ENCODE assay signal across 9 cellular contexts in genomic region chr19:48991823-48992570, GRCh38. TPM values are rescaled to one million over a fixed set of nuclear protein-coding genes. Genes with fewer than 3 reads are reported as not detected.
DNase-seq lines count a peak whose midpoint lies in the region; ATAC-seq and TF ChIP-seq lines count a peak whose summit lies in the region.
"Had no signal": no experiment of that assay in that cellular context is flagged by ENCODE, and none has a peak within 500 bp of the region (broad histone marks: within the 10 kb centered on the region; RNA-seq: fewer than 3 reads in every experiment).

No MANE protein-coding gene starts in this region.

- POLR2A ChIA-PET in activated B cell treated with CpG ODN at 0.5 μM for 24 hours (lab: Charles Lee), result interaction anchor here (0.5 to 3.6 kb wide), 7 partner anchors 9 to 453 kb away, joined by 3 to 51 read pairs (median 10); partner anchors contain the start of genes FTL and PPP1R15A

- peak overlapping the region; percentile 88 to 98 (median 92) for H3K9ac ChIP-seq in BLaER1 treated with 17β-estradiol and CSF1 and Interleukin-3, amounts not matched to agents 10 nM and 100 nM

- H3K27me3 Mint-ChIP-seq in activated B cell treated with CpG ODN at 0.5 μM for 24 hours, result no peaks in the 10 kb centered on the region
- H3K27me3 Mint-ChIP-seq in neural crest cell (ENCODE audit: low read depth), result no peaks in the 10 kb centered on the region

- H3K9me3 ChIP-seq in BLaER1 treated with 17β-estradiol and CSF1 and Interleukin-3, amounts not matched to agents 10 nM and 100 nM (replicated peaks in 1 of 11), result no peaks in the 10 kb centered on the region

- H3K9me3 Mint-ChIP-seq in activated B cell treated with CpG ODN at 0.5 μM for 24 hours, result no peaks in the 10 kb centered on the region
- no peaks in the 10 kb centered on the region for H3K9me3 Mint-ChIP-seq in neural crest cell

- TF ChIP-seq CTCF in activated B cell treated with CpG ODN at 0.5 μM for 24 hours (IDR thresholded peaks at IDR 0.05) (no peak), neural crest cell (conservative IDR thresholded peaks at IDR 0.05) (no peak)

- CTCF ChIA-PET in activated B cell treated with CpG ODN at 0.5 μM for 24 hours (lab: Charles Lee), result interaction anchor here (1.0 to 2.6 kb wide), 4 partner anchors 12 to 204 kb away, joined by 3 to 18 read pairs (median 6); no protein-coding TSS in a partner anchor

- H3K4me1 Mint-ChIP-seq in activated B cell treated with CpG ODN at 0.5 μM for 24 hours (peaks cover 37% of the 10 kb centered on the region), neural crest cell (peaks cover 40% of the 10 kb centered on the region)

- no peaks in the 10 kb centered on the region for H3K27me3 ChIP-seq in BLaER1 treated with 17β-estradiol and CSF1 and Interleukin-3, amounts not matched to agents 10 nM and 100 nM

- H3K4me2 ChIP-seq in BLaER1 treated with 17β-estradiol and CSF1 and Interleukin-3, amounts not matched to agents 10 nM and 100 nM, result peak overlapping the region; percentile 95 to 100 (median 99)

- H3K4me3 ChIP-seq in BLaER1 treated with 17β-estradiol and CSF1 and Interleukin-3, amounts not matched to agents 10 nM and 100 nM, result peak overlapping the region; percentile 81 to 100 (median 90)

- intact Hi-C loops in activated B cell treated with CpG ODN at 0.5 μM for 24 hours (cut with micrococcal nuclease), result loop anchor here (2.0 to 10.0 kb wide), 7 partner anchors 21 to 883 kb away; partner anchors contain the start of genes AKT1S1, BAX, C19orf73 and CA11

- peaks cover 21 to 81% (median 61%) of the 10 kb centered on the region in 11 experiments; a peak in 20 of 22 replicates for H4K20me1 ChIP-seq in BLaER1 treated with 17β-estradiol and CSF1 and Interleukin-3, amounts not matched to agents 10 nM and 100 nM

- DNase-seq in HPDE6-E6E7 (ENCODE audit: extremely low spot score) (peak; percentile 85), activated B cell treated with CpG ODN at 0.5 μM for 24 hours (no peak), fibroblast of the conjunctiva (ENCODE audit: low read depth) (peak; percentile 75), neural crest cell (ENCODE audit: low read depth, low spot score) (no peak), NCI-H1105 treated with DMSO at 0.1 percent for 48 hours (lab: John Stamatoyannopoulos, UW) (no peak)

- H3K27ac Mint-ChIP-seq in activated B cell treated with CpG ODN at 0.5 μM for 24 hours (peak overlapping the region; percentile 97), neural crest cell (ENCODE audit: unreplicated experiment) (peak overlapping the region; percentile 98)

- peak overlapping the region; percentile 97 for H3K4me3 Mint-ChIP-seq in activated B cell treated with CpG ODN at 0.5 μM for 24 hours
- peak overlapping the region; percentile 99 for H3K4me3 Mint-ChIP-seq in neural crest cell

- peaks cover 26% of the 10 kb centered on the region for H3K36me3 Mint-ChIP-seq in activated B cell treated with CpG ODN at 0.5 μM for 24 hours (ENCODE audit: low read depth)
- H3K36me3 Mint-ChIP-seq in neural crest cell (ENCODE audit: low read depth), result peaks cover 4% of the 10 kb centered on the region

- ATAC-seq in activated B cell treated with CpG ODN at 0.5 μM for 24 hours (ENCODE audit: low read depth) (no peak), HG02973 (IDR thresholded peaks at IDR 0.05; ENCODE audit: unreplicated experiment) (no peak), HG03039 (IDR thresholded peaks at IDR 0.05; ENCODE audit: unreplicated experiment) (no peak)

- peak overlapping the region; percentile 68 to 97 (median 91) for H3K27ac ChIP-seq in BLaER1 treated with 17β-estradiol and CSF1 and Interleukin-3, amounts not matched to agents 10 nM and 100 nM

- H3K4me1 ChIP-seq in BLaER1 treated with 17β-estradiol and CSF1 and Interleukin-3, amounts not matched to agents 10 nM and 100 nM, result peaks cover 53 to 67% (median 61%) of the 10 kb centered on the region in 10 experiments

- H3K36me3 ChIP-seq in BLaER1 treated with 17β-estradiol and CSF1 and Interleukin-3, amounts not matched to agents 10 nM and 100 nM, result peaks cover 17 to 47% (median 34%) of the 10 kb centered on the region in 11 experiments

RNA-seq across cellular contexts. Expression of gene GYS1, which starts 1.1 kb away (rescaled TPM):
- total RNA-seq in activated B cell treated with CpG ODN at 0.5 μM for 24 hours (50.7 and 52.7 TPM in 2 replicates), neural crest cell (53.2 and 56.2 TPM in 2 replicates)

RNA-seq across cellular contexts. Expression of gene RUVBL2, which starts 1.7 kb away (rescaled TPM):
- total RNA-seq in activated B cell treated with CpG ODN at 0.5 μM for 24 hours (75.6 and 79.4 TPM in 2 replicates), neural crest cell (118 and 125 TPM in 2 replicates)

RNA-seq across cellular contexts. Expression of gene LHB, which starts 24.9 kb away (rescaled TPM):
- total RNA-seq in activated B cell treated with CpG ODN at 0.5 μM for 24 hours, result not detected in 2 replicates
- not detected in 2 replicates for total RNA-seq in neural crest cell
- total RNA-seq: subcutaneous adipose tissue had no signal

RNA-seq across cellular contexts. Expression of gene FTL, which starts 26.9 kb away (rescaled TPM):
- 888 and 935 TPM in 2 replicates for total RNA-seq in activated B cell treated with CpG ODN at 0.5 μM for 24 hours
- 908 and 1,003 TPM in 2 replicates for total RNA-seq in neural crest cell

RNA-seq across cellular contexts. Expression of gene CGB3, which starts 32.1 kb away (rescaled TPM):
- total RNA-seq in activated B cell treated with CpG ODN at 0.5 μM for 24 hours, result not detected in 2 replicates
- not detected in 2 replicates for total RNA-seq in neural crest cell
- total RNA-seq: subcutaneous adipose tissue had no signal

Comparison
In these comparisons a context has a peak if more than half of its experiments do, and no peak if none do; other contexts are left out.
1. DNase-seq: peak in HPDE6-E6E7 (single experiment) and fibroblast of the conjunctiva (single experiment); none in activated B cell treated with CpG ODN at 0.5 μM for 24 hours (single experiment), neural crest cell (single experiment) and NCI-H1105 treated with DMSO at 0.1 percent for 48 hours (single experiment).